ENCODE assay signal across 1 cellular context in the genomic region with DNA sequence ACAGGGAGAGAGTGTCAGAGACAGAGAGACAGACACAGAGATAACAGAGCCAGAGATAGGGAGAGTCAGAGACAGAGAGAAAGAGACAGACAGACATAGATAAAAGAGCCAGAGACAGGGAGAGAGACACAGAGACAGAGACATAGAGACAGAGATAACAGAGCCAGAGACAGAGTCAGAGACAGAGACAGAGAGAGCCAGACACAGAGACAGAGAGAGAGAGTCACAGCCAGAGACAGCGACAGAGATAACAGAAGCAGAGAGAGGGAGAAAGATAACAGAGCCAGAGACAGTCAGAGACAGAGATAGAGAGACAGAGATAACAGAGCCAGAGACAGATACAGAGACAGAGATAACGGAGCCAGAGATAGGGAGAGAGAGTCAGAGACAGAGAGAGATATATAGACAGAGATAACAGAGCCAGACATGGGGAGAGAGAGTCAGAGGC.
TF ChIP-seq lines count a peak whose summit lies in the region.

No MANE protein-coding gene starts in this region.

TF ChIP-seq in HepG2, 621 proteins besides CTCF, POLR2A, EP300 and RAD21:
- TF ChIP-seq HOXA5 (CRISPR knock-in tag; IDR thresholded peaks at IDR 0.05) (no peak), ZNF501 (CRISPR knock-in tag; IDR thresholded peaks at IDR 0.05) (no peak), RBM39 (IDR thresholded peaks at IDR 0.05; ENCODE audit: low read depth, low read length, poor library complexity, severe bottlenecking) (no peak), ZNF550 (CRISPR knock-in tag; IDR thresholded peaks at IDR 0.05; ENCODE audit: borderline replicate concordance) (no peak), NFIC (IDR thresholded peaks at IDR 0.05; ENCODE audit: low read length) (no peak), RXRB (CRISPR knock-in tag; IDR thresholded peaks at IDR 0.05; ENCODE audit: borderline replicate concordance) (no peak), JARID2 (CRISPR knock-in tag; IDR thresholded peaks at IDR 0.05; ENCODE audit: insufficient replicate concordance) (no peak), ZNF562 (CRISPR knock-in tag; IDR thresholded peaks at IDR 0.05; ENCODE audit: borderline replicate concordance) (no peak), ISX (CRISPR knock-in tag; conservative IDR thresholded peaks at IDR 0.05) (no peak), ZEB1 (IDR thresholded peaks at IDR 0.05; ENCODE audit: insufficient replicate concordance, low read depth) (no peak), ZNF343 (CRISPR knock-in tag; IDR thresholded peaks at IDR 0.05) (no peak)
- TF ChIP-seq, protein P1, sequence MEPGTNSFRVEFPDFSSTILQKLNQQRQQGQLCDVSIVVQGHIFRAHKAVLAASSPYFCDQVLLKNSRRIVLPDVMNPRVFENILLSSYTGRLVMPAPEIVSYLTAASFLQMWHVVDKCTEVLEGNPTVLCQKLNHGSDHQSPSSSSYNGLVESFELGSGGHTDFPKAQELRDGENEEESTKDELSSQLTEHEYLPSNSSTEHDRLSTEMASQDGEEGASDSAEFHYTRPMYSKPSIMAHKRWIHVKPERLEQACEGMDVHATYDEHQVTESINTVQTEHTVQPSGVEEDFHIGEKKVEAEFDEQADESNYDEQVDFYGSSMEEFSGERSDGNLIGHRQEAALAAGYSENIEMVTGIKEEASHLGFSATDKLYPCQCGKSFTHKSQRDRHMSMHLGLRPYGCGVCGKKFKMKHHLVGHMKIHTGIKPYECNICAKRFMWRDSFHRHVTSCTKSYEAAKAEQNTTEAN (CRISPR knock-in tag; conservative IDR thresholded peaks at IDR 0.05) = no peak
- TF ChIP-seq, protein P2, sequence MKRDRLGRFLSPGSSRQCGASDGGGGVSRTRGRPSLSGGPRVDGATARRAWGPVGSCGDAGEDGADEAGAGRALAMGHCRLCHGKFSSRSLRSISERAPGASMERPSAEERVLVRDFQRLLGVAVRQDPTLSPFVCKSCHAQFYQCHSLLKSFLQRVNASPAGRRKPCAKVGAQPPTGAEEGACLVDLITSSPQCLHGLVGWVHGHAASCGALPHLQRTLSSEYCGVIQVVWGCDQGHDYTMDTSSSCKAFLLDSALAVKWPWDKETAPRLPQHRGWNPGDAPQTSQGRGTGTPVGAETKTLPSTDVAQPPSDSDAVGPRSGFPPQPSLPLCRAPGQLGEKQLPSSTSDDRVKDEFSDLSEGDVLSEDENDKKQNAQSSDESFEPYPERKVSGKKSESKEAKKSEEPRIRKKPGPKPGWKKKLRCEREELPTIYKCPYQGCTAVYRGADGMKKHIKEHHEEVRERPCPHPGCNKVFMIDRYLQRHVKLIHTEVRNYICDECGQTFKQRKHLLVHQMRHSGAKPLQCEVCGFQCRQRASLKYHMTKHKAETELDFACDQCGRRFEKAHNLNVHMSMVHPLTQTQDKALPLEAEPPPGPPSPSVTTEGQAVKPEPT (CRISPR knock-in tag; IDR thresholded peaks at IDR 0.05; ENCODE audit: low read depth) = no peak
- TF ChIP-seq, protein P3, sequence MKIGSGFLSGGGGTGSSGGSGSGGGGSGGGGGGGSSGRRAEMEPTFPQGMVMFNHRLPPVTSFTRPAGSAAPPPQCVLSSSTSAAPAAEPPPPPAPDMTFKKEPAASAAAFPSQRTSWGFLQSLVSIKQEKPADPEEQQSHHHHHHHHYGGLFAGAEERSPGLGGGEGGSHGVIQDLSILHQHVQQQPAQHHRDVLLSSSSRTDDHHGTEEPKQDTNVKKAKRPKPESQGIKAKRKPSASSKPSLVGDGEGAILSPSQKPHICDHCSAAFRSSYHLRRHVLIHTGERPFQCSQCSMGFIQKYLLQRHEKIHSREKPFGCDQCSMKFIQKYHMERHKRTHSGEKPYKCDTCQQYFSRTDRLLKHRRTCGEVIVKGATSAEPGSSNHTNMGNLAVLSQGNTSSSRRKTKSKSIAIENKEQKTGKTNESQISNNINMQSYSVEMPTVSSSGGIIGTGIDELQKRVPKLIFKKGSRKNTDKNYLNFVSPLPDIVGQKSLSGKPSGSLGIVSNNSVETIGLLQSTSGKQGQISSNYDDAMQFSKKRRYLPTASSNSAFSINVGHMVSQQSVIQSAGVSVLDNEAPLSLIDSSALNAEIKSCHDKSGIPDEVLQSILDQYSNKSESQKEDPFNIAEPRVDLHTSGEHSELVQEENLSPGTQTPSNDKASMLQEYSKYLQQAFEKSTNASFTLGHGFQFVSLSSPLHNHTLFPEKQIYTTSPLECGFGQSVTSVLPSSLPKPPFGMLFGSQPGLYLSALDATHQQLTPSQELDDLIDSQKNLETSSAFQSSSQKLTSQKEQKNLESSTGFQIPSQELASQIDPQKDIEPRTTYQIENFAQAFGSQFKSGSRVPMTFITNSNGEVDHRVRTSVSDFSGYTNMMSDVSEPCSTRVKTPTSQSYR (CRISPR knock-in tag; IDR thresholded peaks at IDR 0.05; ENCODE audit: borderline replicate concordance) = no peak
- TF ChIP-seq, protein P4, sequence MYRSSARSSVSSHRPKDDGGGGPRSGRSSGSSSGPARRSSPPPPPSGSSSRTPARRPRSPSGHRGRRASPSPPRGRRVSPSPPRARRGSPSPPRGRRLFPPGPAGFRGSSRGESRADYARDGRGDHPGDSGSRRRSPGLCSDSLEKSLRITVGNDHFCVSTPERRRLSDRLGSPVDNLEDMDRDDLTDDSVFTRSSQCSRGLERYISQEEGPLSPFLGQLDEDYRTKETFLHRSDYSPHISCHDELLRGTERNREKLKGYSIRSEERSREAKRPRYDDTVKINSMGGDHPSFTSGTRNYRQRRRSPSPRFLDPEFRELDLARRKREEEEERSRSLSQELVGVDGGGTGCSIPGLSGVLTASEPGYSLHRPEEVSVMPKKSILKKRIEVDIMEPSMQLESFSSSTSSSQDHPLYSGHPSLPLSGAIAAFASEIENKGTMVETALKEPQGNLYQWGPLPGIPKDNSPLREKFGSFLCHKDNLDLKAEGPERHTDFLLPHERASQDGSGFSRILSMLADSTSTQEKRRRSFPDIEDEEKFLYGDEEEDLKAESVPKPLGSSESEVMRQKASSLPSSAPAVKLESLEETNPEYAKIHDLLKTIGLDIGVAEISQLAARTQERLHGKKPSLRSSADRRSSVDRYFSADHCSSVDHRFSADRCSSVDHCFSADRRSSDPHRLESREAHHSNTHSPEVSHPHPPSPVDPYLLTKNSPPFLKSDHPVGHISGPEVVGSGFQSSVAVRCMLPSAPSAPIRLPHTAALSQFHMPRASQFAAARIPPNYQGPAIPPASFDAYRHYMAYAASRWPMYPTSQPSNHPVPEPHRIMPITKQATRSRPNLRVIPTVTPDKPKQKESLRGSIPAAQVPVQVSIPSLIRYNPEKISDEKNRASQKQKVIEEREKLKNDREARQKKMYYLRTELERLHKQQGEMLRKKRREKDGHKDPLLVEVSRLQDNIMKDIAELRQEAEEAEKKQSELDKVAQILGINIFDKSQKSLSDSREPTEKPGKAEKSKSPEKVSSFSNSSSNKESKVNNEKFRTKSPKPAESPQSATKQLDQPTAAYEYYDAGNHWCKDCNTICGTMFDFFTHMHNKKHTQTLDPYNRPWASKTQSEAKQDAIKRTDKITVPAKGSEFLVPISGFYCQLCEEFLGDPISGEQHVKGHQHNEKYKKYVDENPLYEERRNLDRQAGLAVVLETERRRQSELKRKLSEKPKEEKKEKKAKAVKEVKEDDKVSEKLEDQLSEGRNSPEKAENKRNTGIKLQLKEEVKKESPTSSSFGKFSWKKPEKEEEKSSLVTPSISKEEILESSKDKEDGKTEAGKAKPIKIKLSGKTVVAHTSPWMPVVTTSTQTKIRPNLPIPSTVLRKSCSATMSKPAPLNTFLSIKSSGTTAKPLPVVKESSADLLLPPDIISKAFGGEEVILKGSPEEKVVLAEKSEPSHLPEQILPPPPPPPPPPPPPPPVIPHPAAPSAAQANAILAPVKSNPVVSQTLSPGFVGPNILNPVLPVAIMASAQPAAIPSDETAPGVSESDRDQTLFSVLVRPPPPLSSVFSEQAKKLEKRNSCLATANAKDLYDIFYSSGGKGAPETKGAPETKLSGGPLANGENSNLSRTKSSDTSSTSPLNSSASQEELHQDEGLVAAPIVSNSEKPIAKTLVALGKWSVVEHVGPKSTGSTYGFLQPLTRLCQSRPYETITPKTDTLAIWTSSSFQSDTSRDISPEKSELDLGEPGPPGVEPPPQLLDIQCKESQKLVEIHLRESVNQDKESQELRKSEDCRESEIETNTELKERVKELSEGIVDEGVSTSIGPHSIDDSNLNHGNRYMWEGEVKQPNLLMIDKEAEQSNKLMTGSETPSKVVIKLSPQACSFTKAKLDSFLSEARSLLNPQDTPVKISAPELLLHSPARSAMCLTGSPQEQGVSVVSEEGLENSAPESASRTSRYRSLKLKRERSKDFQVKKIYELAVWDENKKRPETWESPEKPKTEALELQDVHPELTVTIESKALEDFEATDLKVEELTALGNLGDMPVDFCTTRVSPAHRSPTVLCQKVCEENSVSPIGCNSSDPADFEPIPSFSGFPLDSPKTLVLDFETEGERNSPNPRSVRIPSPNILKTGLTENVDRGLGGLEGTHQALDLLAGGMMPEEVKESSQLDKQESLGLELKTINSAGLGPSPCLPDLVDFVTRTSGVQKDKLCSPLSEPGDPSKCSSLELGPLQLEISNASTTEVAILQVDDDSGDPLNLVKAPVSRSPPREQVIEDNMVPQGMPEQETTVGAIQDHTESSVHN (CRISPR knock-in tag; IDR thresholded peaks at IDR 0.05) = no peak
